19 cellular contexts compared by ENCODE assay signal in genomic region chr5:14357861-14358260, GRCh38.
DNase-seq lines count a peak whose midpoint lies in the region; ATAC-seq and TF ChIP-seq lines count a peak whose summit lies in the region.
"Had no signal": no experiment of that assay in that cellular context is flagged by ENCODE, and none has a peak within 500 bp of the region (broad histone marks: within the 10 kb centered on the region; RNA-seq: fewer than 3 reads in every experiment).

No MANE protein-coding gene starts in this region.

- peaks cover 38% of the 10 kb centered on the region for H3K36me3 Mint-ChIP-seq in nephron progenitor cell (ENCODE audit: low read depth)

- H3K4me3 ChIP-seq in left ventricle myocardium inferior, result peak overlapping the region; percentile 24
- no peak overlapping the region for H3K4me3 ChIP-seq in prostate gland
- H3K4me3 ChIP-seq: left lung, SK-N-MC, smooth muscle cell had no signal

- no peak overlapping the region for H3K27ac Mint-ChIP-seq in nephron progenitor cell

- H3K27ac ChIP-seq in left ventricle myocardium inferior (replicated peaks) (peak overlapping the region; percentile 34), prostate gland (no peak overlapping the region)
- H3K27ac ChIP-seq: SK-N-MC had no signal

- no peak for TF ChIP-seq POLR2A in prostate gland (IDR thresholded peaks at IDR 0.05)

- TF ChIP-seq CTCF in left ventricle myocardium inferior (IDR thresholded peaks at IDR 0.05; ENCODE audit: borderline replicate concordance) (no peak), nephron progenitor cell (IDR thresholded peaks at IDR 0.05) (no peak), prostate gland (IDR thresholded peaks at IDR 0.05) (no peak)

- no peaks in the 10 kb centered on the region for H3K9me3 Mint-ChIP-seq in nephron progenitor cell

- no peak overlapping the region for H3K4me3 Mint-ChIP-seq in nephron progenitor cell

- ATAC-seq in HG02852 (IDR thresholded peaks at IDR 0.05; ENCODE audit: unreplicated experiment) (no peak), HG03378 (IDR thresholded peaks at IDR 0.05; ENCODE audit: unreplicated experiment) (no peak)
- ATAC-seq: left lung, Panc1 had no signal

- intact Hi-C loops in left ventricle myocardium inferior (cut with micrococcal nuclease) (no loop called here), head of caudate nucleus (cut with DNase I) (no loop called here), prostate gland (cut with DNase I) (no loop called here)

- H3K4me1 ChIP-seq in left ventricle myocardium inferior, result peaks cover 45% of the 10 kb centered on the region
- no peaks in the 10 kb centered on the region for H3K4me1 ChIP-seq in prostate gland (replicated peaks)

- 62% methylated on average over 14 of the region's 20 CpGs for WGBS in prostate gland

- H3K36me3 ChIP-seq in left ventricle myocardium inferior, result peaks cover 44% of the 10 kb centered on the region
- H3K36me3 ChIP-seq in prostate gland, result peaks cover 7 to 8% of the 10 kb centered on the region in 2 donors

- peaks cover 5% of the 10 kb centered on the region for H3K27me3 Mint-ChIP-seq in nephron progenitor cell (ENCODE audit: low read depth, poor library complexity)

- peaks cover 26% of the 10 kb centered on the region for H3K4me1 Mint-ChIP-seq in nephron progenitor cell

- peak; percentile 87 for DNase-seq in ELF-1 (ENCODE audit: low read depth, low spot score)
- peak; percentile 48 for DNase-seq in NCI-H146 treated with DMSO at 0.1 percent for 48 hours (lab: John Stamatoyannopoulos, UW; ENCODE audit: unreplicated experiment)
- DNase-seq in left ventricle myocardium inferior, result no peak
- DNase-seq in nephron progenitor cell, result peak; percentile 16
- no peak for DNase-seq in head of caudate nucleus
- no peak for DNase-seq in prostate gland (ENCODE audit: low spot score)
- DNase-seq: activated effector memory CD4-positive, alpha-beta T cell treated with Interleukin-2 at 50 U/mL for 16 hours; amniotic stem cell; Calu3; central memory CD4-positive, alpha-beta T cell; NCI-H1105; stimulated activated CD8-positive, alpha-beta memory T cell treated with anti-CD3 and anti-CD28 coated beads, Interleukin-4, amount 100 ng/mL, for 48 hours; T-helper 9 cell had no signal

- H3K27me3 ChIP-seq in left ventricle myocardium inferior (ENCODE audit: low read depth) (no peaks in the 10 kb centered on the region), prostate gland (replicated peaks; ENCODE audit: insufficient read depth) (no peaks in the 10 kb centered on the region)
- H3K27me3 ChIP-seq: left lung had no signal

- H3K9me3 ChIP-seq in left ventricle myocardium inferior (replicated peaks) (no peaks in the 10 kb centered on the region), prostate gland (no peaks in the 10 kb centered on the region)
- H3K9me3 ChIP-seq: left lung had no signal

Comparison
In these comparisons a context has a peak if more than half of its experiments do, and no peak if none do; other contexts are left out.
1. DNase-seq: peak in ELF-1 (single experiment), NCI-H146 treated with DMSO at 0.1 percent for 48 hours (single experiment) and nephron progenitor cell (single experiment); none in left ventricle myocardium inferior (single experiment), head of caudate nucleus (0 of 42) and prostate gland (single experiment).